Comparison of ENCODE assay signal across 21 cellular contexts in genomic region chr16:16006650-16007049, GRCh38. TPM values are rescaled to one million over a fixed set of nuclear protein-coding genes. Genes with fewer than 3 reads are reported as not detected.
DNase-seq lines count a peak whose midpoint lies in the region; ATAC-seq and TF ChIP-seq lines count a peak whose summit lies in the region.
"Had no signal": no experiment of that assay in that cellular context is flagged by ENCODE, and none has a peak within 500 bp of the region (broad histone marks: within the 10 kb centered on the region; RNA-seq: fewer than 3 reads in every experiment).

No MANE protein-coding gene starts in this region.

- H3K9me3 Mint-ChIP-seq in activated CD8-positive, alpha-beta memory T cell treated with anti-CD3 and anti-CD28 coated beads, Interleukin-2, amount 10 ng/mL, durations not matched to agents 7 days and 5 days (ENCODE audit: low read depth), result no peaks in the 10 kb centered on the region
- peaks cover 0 to 6% of the 10 kb centered on the region in 2 donors for H3K9me3 Mint-ChIP-seq in stimulated activated naive CD8-positive, alpha-beta T cell treated with anti-CD3 and anti-CD28 coated beads, Interleukin-15, amount 100 ng/mL, for 72 hours
- H3K9me3 Mint-ChIP-seq: CD4-positive, alpha-beta T cell; T-cell had no signal

- intact Hi-C loops in uterus (cut with DNase I; ENCODE audit: low total_unique reads), result no loop called here

- CTCF ChIA-PET in activated CD8-positive, alpha-beta memory T cell treated with anti-CD3 and anti-CD28 coated beads, Interleukin-2, amount 10 ng/mL, durations not matched to agents 7 days and 5 days (lab: Charles Lee), result no interaction called here

- peaks cover 20% of the 10 kb centered on the region for H3K4me1 Mint-ChIP-seq in activated CD8-positive, alpha-beta memory T cell treated with anti-CD3 and anti-CD28 coated beads, Interleukin-2, amount 10 ng/mL, durations not matched to agents 7 days and 5 days
- H3K4me1 Mint-ChIP-seq in T-helper 17 cell, result peaks cover 25% of the 10 kb centered on the region
- peaks cover 37% of the 10 kb centered on the region for H3K4me1 Mint-ChIP-seq in stimulated activated naive CD8-positive, alpha-beta T cell treated with anti-CD3 and anti-CD28 coated beads, Interleukin-15, amount 100 ng/mL, for 72 hours

- H3K4me3 Mint-ChIP-seq in activated CD8-positive, alpha-beta memory T cell treated with anti-CD3 and anti-CD28 coated beads, Interleukin-2, amount 10 ng/mL, durations not matched to agents 7 days and 5 days, result peak overlapping the region; percentile 18
- H3K4me3 Mint-ChIP-seq in T-helper 17 cell, result peak overlapping the region; percentile 31
- peak overlapping the region in 1 of 2 donors; percentile 19 for H3K4me3 Mint-ChIP-seq in stimulated activated naive CD8-positive, alpha-beta T cell treated with anti-CD3 and anti-CD28 coated beads, Interleukin-15, amount 100 ng/mL, for 72 hours
- H3K4me3 Mint-ChIP-seq: CD4-positive, alpha-beta T cell had no signal

- H3K27me3 Mint-ChIP-seq in activated CD8-positive, alpha-beta memory T cell treated with anti-CD3 and anti-CD28 coated beads, Interleukin-2, amount 10 ng/mL, durations not matched to agents 7 days and 5 days, result no peaks in the 10 kb centered on the region
- H3K27me3 Mint-ChIP-seq in T-helper 17 cell, result no peaks in the 10 kb centered on the region
- no peaks in the 10 kb centered on the region for H3K27me3 Mint-ChIP-seq in stimulated activated naive CD8-positive, alpha-beta T cell treated with anti-CD3 and anti-CD28 coated beads, Interleukin-15, amount 100 ng/mL, for 72 hours
- H3K27me3 Mint-ChIP-seq: CD4-positive, alpha-beta T cell; T-cell had no signal

- no peak for DNase-seq in activated CD8-positive, alpha-beta memory T cell treated with anti-CD3 and anti-CD28 coated beads, Interleukin-2, amount 10 ng/mL, durations not matched to agents 7 days and 5 days
- DNase-seq in activated CD8-positive, alpha-beta memory T cell treated with anti-CD3 and anti-CD28 coated beads, Interleukin-2, amount 50 U/mL, for 4 hours, result no peak
- DNase-seq in T-helper 17 cell (no peak), uterus (no peak), NOMO-1 (lab: John Stamatoyannopoulos, UW; ENCODE audit: unreplicated experiment in 2 of 2) (no peak)
- DNase-seq in stimulated activated naive CD8-positive, alpha-beta T cell treated with anti-CD3 and anti-CD28 coated beads, Interleukin-15, amount 100 ng/mL, for 72 hours, result no peak
- DNase-seq: activated CD4-positive, CD25-positive, alpha-beta regulatory T cell treated with anti-CD3 and anti-CD28 coated beads, Interleukin-2, amount 50 U/mL, for 72 hours; activated T-cell treated with anti-CD3 and anti-CD28 coated beads for 4 hours; anterior cingulate cortex; CD4-positive, alpha-beta T cell; DND-41; hypothalamus; NCI-H1092 treated with DMSO at 0.1 percent for 48 hours; NCI-H748 treated with DMSO at 0.1 percent for 48 hours; occipital lobe; T-cell had no signal

- ATAC-seq in activated CD8-positive, alpha-beta memory T cell treated with anti-CD3 and anti-CD28 coated beads, Interleukin-2, amount 10 ng/mL, durations not matched to agents 7 days and 5 days, result no peak
- ATAC-seq in T-helper 17 cell, result no peak
- no peak for ATAC-seq in gastroesophageal sphincter
- ATAC-seq in stimulated activated naive CD8-positive, alpha-beta T cell treated with anti-CD3 and anti-CD28 coated beads, Interleukin-15, amount 100 ng/mL, for 72 hours, result no peak
- no peak for ATAC-seq in GM21786 (IDR thresholded peaks at IDR 0.05; ENCODE audit: unreplicated experiment)
- ATAC-seq: A549, K562, sciatic nerve, T-cell had no signal

- TF ChIP-seq POLR2A in gastroesophageal sphincter (IDR thresholded peaks at IDR 0.05) (no peak), uterus (IDR thresholded peaks at IDR 0.05) (no peak)

- WGBS in gastroesophageal sphincter (ENCODE audit: low coverage in 1 of 2), 2 donors, result 52 to 69% methylated on average over 3 to 5 of the region's 8 CpGs

- H3K4me1 ChIP-seq in gastroesophageal sphincter (peaks cover 0 to 77% (median 6%) of the 10 kb centered on the region in 3 donors), uterus (no peaks in the 10 kb centered on the region)

- H3K27ac Mint-ChIP-seq in activated CD8-positive, alpha-beta memory T cell treated with anti-CD3 and anti-CD28 coated beads, Interleukin-2, amount 10 ng/mL, durations not matched to agents 7 days and 5 days, result peak overlapping the region; percentile 37
- peak overlapping the region; percentile 93 for H3K27ac Mint-ChIP-seq in T-helper 17 cell
- H3K27ac Mint-ChIP-seq in stimulated activated naive CD8-positive, alpha-beta T cell treated with anti-CD3 and anti-CD28 coated beads, Interleukin-15, amount 100 ng/mL, for 72 hours, result peak overlapping the region; percentile 2 to 11
- H3K27ac Mint-ChIP-seq: CD4-positive, alpha-beta T cell had no signal

- H3K9me3 ChIP-seq in T-helper 17 cell (ENCODE audit: control insufficient read depth, low read length, poor library complexity, severe bottlenecking) (no peaks in the 10 kb centered on the region), gastroesophageal sphincter (no peaks in the 10 kb centered on the region), uterus (no peaks in the 10 kb centered on the region)
- H3K9me3 ChIP-seq: A549 had no signal

- H3K27ac ChIP-seq in gastroesophageal sphincter, result peak overlapping the region in 3 of 4 donors; percentile 71 to 80 (median 71)
- no peak overlapping the region for H3K27ac ChIP-seq in uterus

- TF ChIP-seq EP300 in gastroesophageal sphincter (IDR thresholded peaks at IDR 0.05), result no peak

- H3K4me3 ChIP-seq in gastroesophageal sphincter (no peak overlapping the region), uterus (no peak overlapping the region)
- H3K4me3 ChIP-seq: A549, K562 had no signal

- peaks cover 0 to 33% of the 10 kb centered on the region in 2 donors for H3K36me3 ChIP-seq in gastroesophageal sphincter
- H3K36me3 ChIP-seq in uterus, result no peaks in the 10 kb centered on the region

- H3K36me3 Mint-ChIP-seq in activated CD8-positive, alpha-beta memory T cell treated with anti-CD3 and anti-CD28 coated beads, Interleukin-2, amount 10 ng/mL, durations not matched to agents 7 days and 5 days, result peaks cover 48% of the 10 kb centered on the region
- H3K36me3 Mint-ChIP-seq in T-helper 17 cell (ENCODE audit: low read depth), result peaks cover 2% of the 10 kb centered on the region

- H3K27me3 ChIP-seq in gastroesophageal sphincter (no peaks in the 10 kb centered on the region), uterus (no peaks in the 10 kb centered on the region)

- no peak for TF ChIP-seq CTCF in gastroesophageal sphincter (IDR thresholded peaks at IDR 0.05)
- TF ChIP-seq CTCF in uterus (IDR thresholded peaks at IDR 0.05), result no peak

RNA-seq across cellular contexts. Expression of gene ABCC1, which starts 57.2 kb away (rescaled TPM):
- 10 to 100 TPM; 54.9 to 76.8 TPM for total RNA-seq in activated CD8-positive, alpha-beta memory T cell treated with anti-CD3 and anti-CD28 coated beads, Interleukin-2, amount 10 ng/mL, durations not matched to agents 7 days and 5 days
- total RNA-seq in T-helper 17 cell (10 to 100 TPM; 66.0 to 67.0 TPM), gastroesophageal sphincter (100 to 1,000 TPM in 1 of 4 donors, 10 to 100 TPM in 3; 50.8 to 122 (median 63.1) TPM), uterus (10 to 100 TPM; 12.1 to 39.2 (median 18.6) TPM)

Comparison
In these comparisons a context has a peak if more than half of its experiments do, and no peak if none do; other contexts are left out.
1. H3K27ac Mint-ChIP-seq: peak in every context shown above with its lines; median percentile 93 in T-helper 17 cell; 37 in activated CD8-positive, alpha-beta memory T cell treated with anti-CD3 and anti-CD28 coated beads, Interleukin-2, amount 10 ng/mL, durations not matched to agents 7 days and 5 days; 6 in stimulated activated naive CD8-positive, alpha-beta T cell treated with anti-CD3 and anti-CD28 coated beads, Interleukin-15, amount 100 ng/mL, for 72 hours.
2. H3K27ac ChIP-seq: peak in gastroesophageal sphincter (3 of 4); none in uterus (0 of 2).